In genomic region chr13:66864627-66865026, GRCh38 we compare ENCODE assay signal across 22 cellular contexts.
DNase-seq lines count a peak whose midpoint lies in the region; ATAC-seq and TF ChIP-seq lines count a peak whose summit lies in the region.
"Had no signal": no experiment of that assay in that cellular context is flagged by ENCODE, and none has a peak within 500 bp of the region (broad histone marks: within the 10 kb centered on the region; RNA-seq: fewer than 3 reads in every experiment).

No MANE protein-coding gene starts in this region.

- CTCF ChIA-PET in activated naive CD4-positive, alpha-beta T cell treated with anti-CD3 and anti-CD28 coated beads for 36 hours (lab: Charles Lee), result no interaction called here

- no peak overlapping the region for H3K4me3 ChIP-seq in OCI-LY1 (ENCODE audit: low read depth, low read length, poor library complexity, severe bottlenecking)
- H3K4me3 ChIP-seq in endocrine pancreas (ENCODE audit: control insufficient read depth, insufficient read depth, low read length), result peak overlapping the region; percentile 17
- peak overlapping the region; percentile 38 for H3K4me3 ChIP-seq in skeletal muscle satellite cell (ENCODE audit: low read length)
- H3K4me3 ChIP-seq: HAP-1 had no signal

- H3K36me3 ChIP-seq in OCI-LY1 (ENCODE audit: insufficient read depth, low read length) (peaks cover 5% of the 10 kb centered on the region; the same call in 1 of the 2 replicates), endocrine pancreas (ENCODE audit: control insufficient read depth, insufficient read depth, low read length) (no peaks in the 10 kb centered on the region), skeletal muscle satellite cell (ENCODE audit: insufficient read depth, low read length) (no peaks in the 10 kb centered on the region)
- H3K36me3 ChIP-seq: BE2C, HAP-1 had no signal

- no peak overlapping the region for H3K4me3 Mint-ChIP-seq in activated naive CD4-positive, alpha-beta T cell treated with anti-CD3 and anti-CD28 coated beads for 36 hours
- H3K4me3 Mint-ChIP-seq: CD4-positive, alpha-beta T cell had no signal

- no peaks in the 10 kb centered on the region for H3K9me2 ChIP-seq in OCI-LY1 (ENCODE audit: low read depth, low read length)
- H3K9me2 ChIP-seq: SK-N-SH had no signal

- intact Hi-C loops in activated naive CD4-positive, alpha-beta T cell treated with anti-CD3 and anti-CD28 coated beads for 36 hours (cut with micrococcal nuclease), result no loop called here

- no peak overlapping the region for H3K27ac Mint-ChIP-seq in activated naive CD4-positive, alpha-beta T cell treated with anti-CD3 and anti-CD28 coated beads for 36 hours
- H3K27ac Mint-ChIP-seq: CD4-positive, alpha-beta T cell had no signal

- no peak overlapping the region for H3K27ac ChIP-seq in OCI-LY1 (ENCODE audit: low read depth, low read length, poor library complexity, severe bottlenecking)

- no peaks in the 10 kb centered on the region for H3K79me2 ChIP-seq in OCI-LY1 (ENCODE audit: insufficient read depth, low read length)

- H3K4me2 ChIP-seq in OCI-LY1 (ENCODE audit: low read length) (peak overlapping the region; percentile 6; the same call in 1 of the 2 replicates), skeletal muscle satellite cell (ENCODE audit: low read length) (peak overlapping the region; percentile 65)
- H3K4me2 ChIP-seq: SK-N-SH had no signal

- no peak for DNase-seq in epidermal melanocyte (ENCODE audit: insufficient read length, low spot score)
- DNase-seq in activated naive CD4-positive, alpha-beta T cell treated with anti-CD3 and anti-CD28 coated beads for 36 hours, result no peak
- no peak for DNase-seq in kidney glomerular epithelial cell (lab: John Stamatoyannopoulos, UW)
- DNase-seq: BE2C; CD4-positive, alpha-beta T cell; DMS79; KBM-7; NCI-H1092 treated with DMSO at 0.1 percent for 48 hours; NCI-H1694; NCI-H2107; NCI-H2227 treated with DMSO at 0.1 percent for 48 hours; NCI-H524 treated with DMSO at 0.1 percent for 48 hours; NK-92 treated with Interleukin-12 subunit alpha and Interleukin-12 subunit beta, amount 100 ng/mL, for 24 hours; Right ventricle myocardium superior; SK-N-SH; T-helper 1 cell had no signal

- H4K20me1 ChIP-seq in OCI-LY1 (ENCODE audit: insufficient read depth, low read length), result no peaks in the 10 kb centered on the region

- H3K9ac ChIP-seq in OCI-LY1 (ENCODE audit: low read length) (no peak overlapping the region), endocrine pancreas (ENCODE audit: control insufficient read depth, insufficient read depth, low read length) (no peak overlapping the region), skeletal muscle satellite cell (ENCODE audit: low read depth, low read length) (no peak overlapping the region)
- H3K9ac ChIP-seq: SK-N-SH had no signal

- peaks cover 2% of the 10 kb centered on the region for H3K9me3 Mint-ChIP-seq in activated naive CD4-positive, alpha-beta T cell treated with anti-CD3 and anti-CD28 coated beads for 36 hours
- H3K9me3 Mint-ChIP-seq: CD4-positive, alpha-beta T cell had no signal

- H3K4me1 ChIP-seq in OCI-LY1 (ENCODE audit: insufficient read depth, low read length, severe bottlenecking) (peaks cover 25% of the 10 kb centered on the region), endocrine pancreas (ENCODE audit: control insufficient read depth, insufficient read depth, low read length) (no peaks in the 10 kb centered on the region), skeletal muscle satellite cell (ENCODE audit: control insufficient read depth, insufficient read depth, low read length) (peaks cover 5% of the 10 kb centered on the region)
- H3K4me1 ChIP-seq: BE2C had no signal

- H3K27me3 Mint-ChIP-seq in activated naive CD4-positive, alpha-beta T cell treated with anti-CD3 and anti-CD28 coated beads for 36 hours (ENCODE audit: low read depth), result no peaks in the 10 kb centered on the region
- H3K27me3 Mint-ChIP-seq: CD4-positive, alpha-beta T cell had no signal

- no peaks in the 10 kb centered on the region for H3K4me1 Mint-ChIP-seq in activated naive CD4-positive, alpha-beta T cell treated with anti-CD3 and anti-CD28 coated beads for 36 hours (ENCODE audit: low read depth)

- H2AFZ ChIP-seq in OCI-LY1 (ENCODE audit: low read length), result peak overlapping the region; percentile 77; the same call in 1 of the 2 replicates

- peaks cover 28% of the 10 kb centered on the region for H3K9me3 ChIP-seq in OCI-LY1 (ENCODE audit: low read length)
- no peaks in the 10 kb centered on the region for H3K9me3 ChIP-seq in endocrine pancreas (ENCODE audit: control insufficient read depth, low read length)
- H3K9me3 ChIP-seq in skeletal muscle satellite cell (replicated peaks; ENCODE audit: low read length), result no peaks in the 10 kb centered on the region
- H3K9me3 ChIP-seq: BE2C, HAP-1, SK-N-SH had no signal

- ATAC-seq in HG03354 (IDR thresholded peaks at IDR 0.05; ENCODE audit: poor library complexity, severe bottlenecking, unreplicated experiment), result peak; percentile 77
- ATAC-seq: Panc1 had no signal

- TF ChIP-seq CTCF in OCI-LY1 (IDR thresholded peaks at IDR 0.05; ENCODE audit: low read length), result no peak

- H3K36me3 Mint-ChIP-seq in activated naive CD4-positive, alpha-beta T cell treated with anti-CD3 and anti-CD28 coated beads for 36 hours (ENCODE audit: low read depth), result no peaks in the 10 kb centered on the region

- no peaks in the 10 kb centered on the region for H3F3A ChIP-seq in OCI-LY1 (ENCODE audit: insufficient read depth, low read length)

- H3K27me3 ChIP-seq in OCI-LY1 (ENCODE audit: insufficient read depth, low read length) (no peaks in the 10 kb centered on the region), endocrine pancreas (ENCODE audit: control insufficient read depth, insufficient read depth, low read length) (no peaks in the 10 kb centered on the region), skeletal muscle satellite cell (ENCODE audit: control insufficient read depth, insufficient read depth, low read length) (no peaks in the 10 kb centered on the region)
- H3K27me3 ChIP-seq: BE2C had no signal
